13 cellular contexts compared by ENCODE assay signal in genomic region chr10:31774928-31775668, GRCh38.
"Had no signal": no experiment of that assay in that cellular context is flagged by ENCODE, and none has a peak within 500 bp of the region (broad histone marks: within the 10 kb centered on the region; RNA-seq: fewer than 3 reads in every experiment).

No MANE protein-coding gene starts in this region.

- H3K27ac ChIP-seq: esophagus squamous epithelium, prostate gland, suprapubic skin had no signal

- H3K4me2 ChIP-seq: SK-N-SH had no signal

- H3K36me3 ChIP-seq: esophagus squamous epithelium, prostate gland, sigmoid colon, suprapubic skin had no signal

- H3K27me3 ChIP-seq: esophagus squamous epithelium, sigmoid colon, suprapubic skin had no signal

- H3K9ac ChIP-seq: SK-N-SH had no signal

- H3K4me1 ChIP-seq: esophagus squamous epithelium, prostate gland, suprapubic skin had no signal

- H3K9me3 ChIP-seq: prostate gland, sigmoid colon, SK-N-SH, suprapubic skin had no signal

- DNase-seq: activated B cell treated with CpG ODN at 0.5 μM for 24 hours; activated CD4-positive, alpha-beta T cell treated with anti-CD3 and anti-CD28 coated beads, Interleukin-2, amount 10 ng/mL, durations not matched to agents 24 days and 14 days; activated CD8-positive, alpha-beta memory T cell treated with anti-CD3 and anti-CD28 coated beads for 24 hours; activated naive CD4-positive, alpha-beta T cell treated with Interleukin-2 at 50 U/mL for 16 hours; dermis blood vessel endothelial cell; esophagus squamous epithelium; mammary epithelial cell; sigmoid colon; stimulated activated CD4-positive, alpha-beta T cell treated with anti-CD3 and anti-CD28 coated beads, Interleukin-2, amount 100 ng/mL, for 48 hours; stimulated activated naive CD4-positive, alpha-beta T cell treated with Interleukin-2 at 50 U/mL for 16 hours had no signal

- H3K4me3 ChIP-seq: esophagus squamous epithelium, prostate gland, sigmoid colon, suprapubic skin had no signal
